1 cellular context compared by ENCODE assay signal in genomic region chr10:103246328-103246727, GRCh38.
TF ChIP-seq lines count a peak whose summit lies in the region.

No MANE protein-coding gene starts in this region.

TF ChIP-seq in A549, 52 proteins besides CTCF, POLR2A, EP300 and RAD21 (continued from another document):
- TF ChIP-seq RNF2 (IDR thresholded peaks at IDR 0.05; ENCODE audit: borderline replicate concordance, low read depth), result no peak
- TF ChIP-seq FOXS1 (CRISPR knock-in tag; IDR thresholded peaks at IDR 0.05), result no peak
- TF ChIP-seq HEYL (CRISPR knock-in tag; IDR thresholded peaks at IDR 0.05), result no peak
- TF ChIP-seq CHD2 (IDR thresholded peaks at IDR 0.05; ENCODE audit: low read length, partially characterized antibody), result no peak
- TF ChIP-seq ZC3H11A (IDR thresholded peaks at IDR 0.05), result no peak
- no peak for TF ChIP-seq RARB (CRISPR knock-in tag; IDR thresholded peaks at IDR 0.05)
- no peak for TF ChIP-seq ESRRA (IDR thresholded peaks at IDR 0.05; ENCODE audit: borderline replicate concordance, low read length)
- TF ChIP-seq EHMT2 (IDR thresholded peaks at IDR 0.05; ENCODE audit: low read depth), result no peak
- TF ChIP-seq NPAS2 (CRISPR knock-in tag; IDR thresholded peaks at IDR 0.05; ENCODE audit: borderline replicate concordance), result no peak
- TF ChIP-seq CBX8 (IDR thresholded peaks at IDR 0.05), result no peak
- no peak for TF ChIP-seq ZSCAN20 (CRISPR knock-in tag; IDR thresholded peaks at IDR 0.05)
- TF ChIP-seq SREBF2 (IDR thresholded peaks at IDR 0.05), result no peak
